1 cellular context compared by ENCODE assay signal in genomic region chr2:46981662-46982351, GRCh38.
A peak's percentile ranks its signal among the peaks of the same experiment; 100 is the strongest.
TF ChIP-seq lines count a peak whose summit lies in the region.

No MANE protein-coding gene starts in this region.

TF ChIP-seq in K562, 482 proteins besides CTCF, POLR2A, EP300 and RAD21 (continued from another document):
- TF ChIP-seq, protein P1, sequence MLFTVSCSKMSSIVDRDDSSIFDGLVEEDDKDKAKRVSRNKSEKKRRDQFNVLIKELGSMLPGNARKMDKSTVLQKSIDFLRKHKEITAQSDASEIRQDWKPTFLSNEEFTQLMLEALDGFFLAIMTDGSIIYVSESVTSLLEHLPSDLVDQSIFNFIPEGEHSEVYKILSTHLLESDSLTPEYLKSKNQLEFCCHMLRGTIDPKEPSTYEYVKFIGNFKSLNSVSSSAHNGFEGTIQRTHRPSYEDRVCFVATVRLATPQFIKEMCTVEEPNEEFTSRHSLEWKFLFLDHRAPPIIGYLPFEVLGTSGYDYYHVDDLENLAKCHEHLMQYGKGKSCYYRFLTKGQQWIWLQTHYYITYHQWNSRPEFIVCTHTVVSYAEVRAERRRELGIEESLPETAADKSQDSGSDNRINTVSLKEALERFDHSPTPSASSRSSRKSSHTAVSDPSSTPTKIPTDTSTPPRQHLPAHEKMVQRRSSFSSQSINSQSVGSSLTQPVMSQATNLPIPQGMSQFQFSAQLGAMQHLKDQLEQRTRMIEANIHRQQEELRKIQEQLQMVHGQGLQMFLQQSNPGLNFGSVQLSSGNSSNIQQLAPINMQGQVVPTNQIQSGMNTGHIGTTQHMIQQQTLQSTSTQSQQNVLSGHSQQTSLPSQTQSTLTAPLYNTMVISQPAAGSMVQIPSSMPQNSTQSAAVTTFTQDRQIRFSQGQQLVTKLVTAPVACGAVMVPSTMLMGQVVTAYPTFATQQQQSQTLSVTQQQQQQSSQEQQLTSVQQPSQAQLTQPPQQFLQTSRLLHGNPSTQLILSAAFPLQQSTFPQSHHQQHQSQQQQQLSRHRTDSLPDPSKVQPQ (CRISPR knock-in tag; IDR thresholded peaks at IDR 0.05; ENCODE audit: borderline replicate concordance): no peak
- TF ChIP-seq PREB (CRISPR knock-in tag; IDR thresholded peaks at IDR 0.05) (no peak), ATF3 (IDR thresholded peaks at IDR 0.05) (peak; percentile 54; the same call in 1 of the 2 replicates), ATF3 (CRISPR knock-in tag; conservative IDR thresholded peaks at IDR 0.05) (no peak), JUN (IDR thresholded peaks at IDR 0.05; ENCODE audit: borderline replicate concordance, low read depth, low read length) (0 out of 2 replicates have a peak, but pooled peaks have one; percentile 12), JUN (CRISPR knock-in tag; IDR thresholded peaks at IDR 0.05; ENCODE audit: borderline replicate concordance) (no peak), JUND (IDR thresholded peaks at IDR 0.05; ENCODE audit: borderline replicate concordance, low read depth, low read length) (no peak), JUND (tag; IDR thresholded peaks at IDR 0.05; ENCODE audit: borderline replicate concordance, low read depth, low read length) (peak; percentile 43; the same call in 1 of the 3 replicates), ETV5 (CRISPR knock-in tag; IDR thresholded peaks at IDR 0.05; ENCODE audit: low read depth) (no peak), NONO (IDR thresholded peaks at IDR 0.05; ENCODE audit: low read depth in 2 of 2, low read length in 1 of 2) (no peak)
- TF ChIP-seq, protein P2, sequence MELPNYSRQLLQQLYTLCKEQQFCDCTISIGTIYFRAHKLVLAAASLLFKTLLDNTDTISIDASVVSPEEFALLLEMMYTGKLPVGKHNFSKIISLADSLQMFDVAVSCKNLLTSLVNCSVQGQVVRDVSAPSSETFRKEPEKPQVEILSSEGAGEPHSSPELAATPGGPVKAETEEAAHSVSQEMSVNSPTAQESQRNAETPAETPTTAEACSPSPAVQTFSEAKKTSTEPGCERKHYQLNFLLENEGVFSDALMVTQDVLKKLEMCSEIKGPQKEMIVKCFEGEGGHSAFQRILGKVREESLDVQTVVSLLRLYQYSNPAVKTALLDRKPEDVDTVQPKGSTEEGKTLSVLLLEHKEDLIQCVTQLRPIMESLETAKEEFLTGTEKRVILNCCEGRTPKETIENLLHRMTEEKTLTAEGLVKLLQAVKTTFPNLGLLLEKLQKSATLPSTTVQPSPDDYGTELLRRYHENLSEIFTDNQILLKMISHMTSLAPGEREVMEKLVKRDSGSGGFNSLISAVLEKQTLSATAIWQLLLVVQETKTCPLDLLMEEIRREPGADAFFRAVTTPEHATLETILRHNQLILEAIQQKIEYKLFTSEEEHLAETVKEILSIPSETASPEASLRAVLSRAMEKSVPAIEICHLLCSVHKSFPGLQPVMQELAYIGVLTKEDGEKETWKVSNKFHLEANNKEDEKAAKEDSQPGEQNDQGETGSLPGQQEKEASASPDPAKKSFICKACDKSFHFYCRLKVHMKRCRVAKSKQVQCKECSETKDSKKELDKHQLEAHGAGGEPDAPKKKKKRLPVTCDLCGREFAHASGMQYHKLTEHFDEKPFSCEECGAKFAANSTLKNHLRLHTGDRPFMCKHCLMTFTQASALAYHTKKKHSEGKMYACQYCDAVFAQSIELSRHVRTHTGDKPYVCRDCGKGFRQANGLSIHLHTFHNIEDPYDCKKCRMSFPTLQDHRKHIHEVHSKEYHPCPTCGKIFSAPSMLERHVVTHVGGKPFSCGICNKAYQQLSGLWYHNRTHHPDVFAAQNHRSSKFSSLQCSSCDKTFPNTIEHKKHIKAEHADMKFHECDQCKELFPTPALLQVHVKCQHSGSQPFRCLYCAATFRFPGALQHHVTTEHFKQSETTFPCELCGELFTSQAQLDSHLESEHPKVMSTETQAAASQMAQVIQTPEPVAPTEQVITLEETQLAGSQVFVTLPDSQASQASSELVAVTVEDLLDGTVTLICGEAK (IDR thresholded peaks at IDR 0.05): no peak
- TF ChIP-seq, protein P2 (CRISPR knock-in tag; IDR thresholded peaks at IDR 0.05): no peak
